ENCODE assay signal across 1 cellular context in the genomic region with DNA sequence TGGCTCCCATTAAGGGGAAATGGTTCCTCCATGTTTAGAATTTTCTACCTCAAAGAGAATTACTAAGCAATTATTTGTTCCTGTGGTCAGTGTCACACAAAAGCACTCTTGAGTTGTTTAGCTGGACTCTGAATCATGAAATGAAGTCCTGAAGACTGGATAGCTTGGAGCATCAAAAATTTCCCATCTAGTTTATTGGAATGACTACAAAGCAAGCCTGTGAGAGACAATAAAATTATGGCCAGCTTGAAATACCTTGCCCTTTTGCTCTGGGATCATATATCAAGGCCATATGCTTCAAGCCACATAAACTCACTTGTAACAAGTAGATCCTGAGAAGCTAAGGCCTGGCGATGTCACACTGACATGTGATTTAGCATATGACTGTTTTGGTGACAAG.
TF ChIP-seq lines count a peak whose summit lies in the region.

No MANE protein-coding gene starts in this region.

TF ChIP-seq in HepG2, 621 proteins besides CTCF, POLR2A, EP300 and RAD21:
- TF ChIP-seq REST (IDR thresholded peaks at IDR 0.05; ENCODE audit: borderline replicate concordance in 1 of 2, low read depth in 1 of 2, low read length in 2 of 2), result no peak
- TF ChIP-seq ZNF207 (IDR thresholded peaks at IDR 0.05; ENCODE audit: borderline replicate concordance), result no peak
